Comparison of ENCODE assay signal across 1 cellular context in genomic region chr20:32742322-32743236, GRCh38.
TF ChIP-seq lines count a peak whose summit lies in the region.

No MANE protein-coding gene starts in this region.

TF ChIP-seq in K562, 482 proteins besides CTCF, POLR2A, EP300 and RAD21 (continued from another document):
- TF ChIP-seq, protein P1, sequence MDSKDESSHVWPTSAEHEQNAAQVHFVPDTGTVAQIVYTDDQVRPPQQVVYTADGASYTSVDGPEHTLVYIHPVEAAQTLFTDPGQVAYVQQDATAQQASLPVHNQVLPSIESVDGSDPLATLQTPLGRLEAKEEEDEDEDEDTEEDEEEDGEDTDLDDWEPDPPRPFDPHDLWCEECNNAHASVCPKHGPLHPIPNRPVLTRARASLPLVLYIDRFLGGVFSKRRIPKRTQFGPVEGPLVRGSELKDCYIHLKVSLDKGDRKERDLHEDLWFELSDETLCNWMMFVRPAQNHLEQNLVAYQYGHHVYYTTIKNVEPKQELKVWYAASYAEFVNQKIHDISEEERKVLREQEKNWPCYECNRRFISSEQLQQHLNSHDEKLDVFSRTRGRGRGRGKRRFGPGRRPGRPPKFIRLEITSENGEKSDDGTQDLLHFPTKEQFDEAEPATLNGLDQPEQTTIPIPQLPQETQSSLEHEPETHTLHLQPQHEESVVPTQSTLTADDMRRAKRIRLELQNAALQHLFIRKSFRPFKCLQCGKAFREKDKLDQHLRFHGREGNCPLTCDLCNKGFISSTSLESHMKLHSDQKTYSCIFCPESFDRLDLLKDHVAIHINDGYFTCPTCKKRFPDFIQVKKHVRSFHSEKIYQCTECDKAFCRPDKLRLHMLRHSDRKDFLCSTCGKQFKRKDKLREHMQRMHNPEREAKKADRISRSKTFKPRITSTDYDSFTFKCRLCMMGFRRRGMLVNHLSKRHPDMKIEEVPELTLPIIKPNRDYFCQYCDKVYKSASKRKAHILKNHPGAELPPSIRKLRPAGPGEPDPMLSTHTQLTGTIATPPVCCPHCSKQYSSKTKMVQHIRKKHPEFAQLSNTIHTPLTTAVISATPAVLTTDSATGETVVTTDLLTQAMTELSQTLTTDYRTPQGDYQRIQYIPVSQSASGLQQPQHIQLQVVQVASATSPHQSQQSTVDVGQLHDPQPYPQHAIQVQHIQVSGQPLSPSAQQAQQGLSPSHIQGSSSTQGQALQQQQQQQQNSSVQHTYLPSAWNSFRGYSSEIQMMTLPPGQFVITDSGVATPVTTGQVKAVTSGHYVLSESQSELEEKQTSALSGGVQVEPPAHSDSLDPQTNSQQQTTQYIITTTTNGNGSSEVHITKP (IDR thresholded peaks at IDR 0.05; ENCODE audit: partially characterized antibody) = peak; percentile 41
- TF ChIP-seq ZNF764 (CRISPR knock-in tag; IDR thresholded peaks at IDR 0.05; ENCODE audit: low read depth) (no peak), ZBTB2 (IDR thresholded peaks at IDR 0.05) (0 out of 2 replicates have a peak, but pooled peaks have one; percentile 13), MIER1 (IDR thresholded peaks at IDR 0.05; ENCODE audit: low read depth) (0 out of 2 replicates have a peak, but pooled peaks have one; percentile 33), FOXM1 (IDR thresholded peaks at IDR 0.05; ENCODE audit: low read depth) (no peak), FOXM1 (CRISPR knock-in tag; IDR thresholded peaks at IDR 0.05; ENCODE audit: low read depth) (0 out of 2 replicates have a peak, but pooled peaks have one; percentile 50), TAL1 (IDR thresholded peaks at IDR 0.05) (no peak), ZEB2 (IDR thresholded peaks at IDR 0.05) (0 out of 2 replicates have a peak, but pooled peaks have one; percentile 12), ZBTB40 (IDR thresholded peaks at IDR 0.05) (peak; percentile 22; the same call in 1 of the 2 replicates), ZBTB40 (CRISPR knock-in tag; IDR thresholded peaks at IDR 0.05) (no peak), GABPB1 (CRISPR knock-in tag; IDR thresholded peaks at IDR 0.05) (0 out of 2 replicates have a peak, but pooled peaks have one; percentile 42), MAZ (CRISPR knock-in tag; conservative IDR thresholded peaks at IDR 0.05 in 1 of 2, IDR thresholded peaks at IDR 0.05 in 1 of 2) (0 out of 4 replicates have a peak, but pooled peaks of 1 of the 2 experiments have one; percentile 9), RCOR1 (IDR thresholded peaks at IDR 0.05; ENCODE audit: borderline replicate concordance in 1 of 2, low read depth in 2 of 2, low read length in 2 of 2) (0 out of 4 replicates have a peak, but pooled peaks of 1 of the 2 experiments have one; percentile 6), FUS (optimal IDR thresholded peaks at IDR 0.05; ENCODE audit: low read depth, low read length) (no peak), ZNF12 (CRISPR knock-in tag; IDR thresholded peaks at IDR 0.05) (0 out of 2 replicates have a peak, but pooled peaks have one; percentile 7), ZNF133 (CRISPR knock-in tag; IDR thresholded peaks at IDR 0.05) (no peak), NCOA4 (IDR thresholded peaks at IDR 0.05; ENCODE audit: partially characterized antibody) (no peak)
- TF ChIP-seq, protein P2, sequence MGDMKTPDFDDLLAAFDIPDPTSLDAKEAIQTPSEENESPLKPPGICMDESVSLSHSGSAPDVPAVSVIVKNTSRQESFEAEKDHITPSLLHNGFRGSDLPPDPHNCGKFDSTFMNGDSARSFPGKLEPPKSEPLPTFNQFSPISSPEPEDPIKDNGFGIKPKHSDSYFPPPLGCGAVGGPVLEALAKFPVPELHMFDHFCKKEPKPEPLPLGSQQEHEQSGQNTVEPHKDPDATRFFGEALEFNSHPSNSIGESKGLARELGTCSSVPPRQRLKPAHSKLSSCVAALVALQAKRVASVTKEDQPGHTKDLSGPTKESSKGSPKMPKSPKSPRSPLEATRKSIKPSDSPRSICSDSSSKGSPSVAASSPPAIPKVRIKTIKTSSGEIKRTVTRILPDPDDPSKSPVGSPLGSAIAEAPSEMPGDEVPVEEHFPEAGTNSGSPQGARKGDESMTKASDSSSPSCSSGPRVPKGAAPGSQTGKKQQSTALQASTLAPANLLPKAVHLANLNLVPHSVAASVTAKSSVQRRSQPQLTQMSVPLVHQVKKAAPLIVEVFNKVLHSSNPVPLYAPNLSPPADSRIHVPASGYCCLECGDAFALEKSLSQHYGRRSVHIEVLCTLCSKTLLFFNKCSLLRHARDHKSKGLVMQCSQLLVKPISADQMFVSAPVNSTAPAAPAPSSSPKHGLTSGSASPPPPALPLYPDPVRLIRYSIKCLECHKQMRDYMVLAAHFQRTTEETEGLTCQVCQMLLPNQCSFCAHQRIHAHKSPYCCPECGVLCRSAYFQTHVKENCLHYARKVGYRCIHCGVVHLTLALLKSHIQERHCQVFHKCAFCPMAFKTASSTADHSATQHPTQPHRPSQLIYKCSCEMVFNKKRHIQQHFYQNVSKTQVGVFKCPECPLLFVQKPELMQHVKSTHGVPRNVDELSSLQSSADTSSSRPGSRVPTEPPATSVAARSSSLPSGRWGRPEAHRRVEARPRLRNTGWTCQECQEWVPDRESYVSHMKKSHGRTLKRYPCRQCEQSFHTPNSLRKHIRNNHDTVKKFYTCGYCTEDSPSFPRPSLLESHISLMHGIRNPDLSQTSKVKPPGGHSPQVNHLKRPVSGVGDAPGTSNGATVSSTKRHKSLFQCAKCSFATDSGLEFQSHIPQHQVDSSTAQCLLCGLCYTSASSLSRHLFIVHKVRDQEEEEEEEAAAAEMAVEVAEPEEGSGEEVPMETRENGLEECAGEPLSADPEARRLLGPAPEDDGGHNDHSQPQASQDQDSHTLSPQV (IDR thresholded peaks at IDR 0.05) = 0 out of 2 replicates have a peak, but pooled peaks have one; percentile 27
- TF ChIP-seq, protein P3, sequence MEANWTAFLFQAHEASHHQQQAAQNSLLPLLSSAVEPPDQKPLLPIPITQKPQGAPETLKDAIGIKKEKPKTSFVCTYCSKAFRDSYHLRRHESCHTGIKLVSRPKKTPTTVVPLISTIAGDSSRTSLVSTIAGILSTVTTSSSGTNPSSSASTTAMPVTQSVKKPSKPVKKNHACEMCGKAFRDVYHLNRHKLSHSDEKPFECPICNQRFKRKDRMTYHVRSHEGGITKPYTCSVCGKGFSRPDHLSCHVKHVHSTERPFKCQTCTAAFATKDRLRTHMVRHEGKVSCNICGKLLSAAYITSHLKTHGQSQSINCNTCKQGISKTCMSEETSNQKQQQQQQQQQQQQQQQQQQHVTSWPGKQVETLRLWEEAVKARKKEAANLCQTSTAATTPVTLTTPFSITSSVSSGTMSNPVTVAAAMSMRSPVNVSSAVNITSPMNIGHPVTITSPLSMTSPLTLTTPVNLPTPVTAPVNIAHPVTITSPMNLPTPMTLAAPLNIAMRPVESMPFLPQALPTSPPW (CRISPR knock-in tag; IDR thresholded peaks at IDR 0.05) = no peak
TF ChIP-seq in K562: peak in this region for 16.
